Comparison of ENCODE assay signal across 18 cellular contexts in the genomic region with DNA sequence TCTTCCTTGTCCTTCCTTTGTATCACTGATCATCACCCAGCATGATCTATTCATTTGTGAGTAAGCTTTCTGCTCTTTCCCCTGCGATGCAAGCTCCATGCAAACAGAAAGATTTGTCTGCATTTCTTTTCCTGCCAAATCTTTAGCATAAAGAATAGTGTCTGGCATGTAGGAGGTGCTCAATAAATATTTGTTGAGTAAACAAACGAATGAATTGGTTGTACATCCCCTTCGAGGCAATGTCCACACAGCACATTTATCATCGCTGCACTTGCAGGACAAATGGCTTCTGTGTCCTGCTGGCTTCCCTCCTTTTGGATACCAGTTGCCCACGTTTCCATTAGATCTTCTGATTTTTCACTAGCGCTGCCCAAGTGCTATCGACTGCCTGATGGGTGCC.
DNase-seq lines count a peak whose midpoint lies in the region; ATAC-seq and TF ChIP-seq lines count a peak whose summit lies in the region.
"Had no signal": no experiment of that assay in that cellular context is flagged by ENCODE, and none has a peak within 500 bp of the region (broad histone marks: within the 10 kb centered on the region; RNA-seq: fewer than 3 reads in every experiment).

No MANE protein-coding gene starts in this region.

- ATAC-seq in GM19455 (IDR thresholded peaks at IDR 0.05; ENCODE audit: unreplicated experiment) = no peak

- peak overlapping the region; percentile 2 for H3K27ac Mint-ChIP-seq in progenitor cell of endocrine pancreas
- H3K27ac Mint-ChIP-seq: CD14-positive monocyte, HFFc6 had no signal

- H3K4me3 Mint-ChIP-seq in progenitor cell of endocrine pancreas (ENCODE audit: low read depth) = no peak overlapping the region
- H3K4me3 Mint-ChIP-seq: CD14-positive monocyte, HFFc6 had no signal

- peaks cover 42% of the 10 kb centered on the region for H3K27me3 Mint-ChIP-seq in progenitor cell of endocrine pancreas

- peak; percentile 2 for DNase-seq in NCI-H2196 (lab: John Stamatoyannopoulos, UW; ENCODE audit: unreplicated experiment)
- DNase-seq in NCI-H2196 treated with DMSO at 0.1 percent for 48 hours (lab: John Stamatoyannopoulos, UW; ENCODE audit: unreplicated experiment) = no peak
- DNase-seq in LNCaP clone FGC (ENCODE audit: low read depth) = peak; percentile 82
- peak; percentile 1 for DNase-seq in NCI-H774 (lab: John Stamatoyannopoulos, UW)
- DNase-seq in progenitor cell of endocrine pancreas (ENCODE audit: low spot score, unreplicated experiment) = no peak
- DNase-seq in cerebellum (ENCODE audit: low spot score) = no peak
- DNase-seq: 8988T, DMS79, HFFc6, KBM-7, NCI-H1105, NCI-H2029 treated with DMSO at 0.1 percent for 48 hours, NCI-H2171, NCI-H524, SK-N-SH, T-helper 2 cell had no signal

- H3K36me3 Mint-ChIP-seq in progenitor cell of endocrine pancreas (ENCODE audit: insufficient read depth) = no peaks in the 10 kb centered on the region
- H3K36me3 Mint-ChIP-seq: CD14-positive monocyte had no signal

- H3K4me3 ChIP-seq in LNCaP clone FGC (ENCODE audit: low read depth, low read length) = no peak overlapping the region

- no peak for TF ChIP-seq CTCF in LNCaP clone FGC (IDR thresholded peaks at IDR 0.05; ENCODE audit: control insufficient read depth, extremely low read depth, insufficient read depth)
- no peak for TF ChIP-seq CTCF in progenitor cell of endocrine pancreas (IDR thresholded peaks at IDR 0.05; ENCODE audit: unreplicated experiment)

- H3K4me1 Mint-ChIP-seq in progenitor cell of endocrine pancreas (ENCODE audit: low read depth) = peaks cover 12% of the 10 kb centered on the region
- H3K4me1 Mint-ChIP-seq: CD14-positive monocyte had no signal

- H3K9me3 Mint-ChIP-seq in progenitor cell of endocrine pancreas (ENCODE audit: low read depth) = no peaks in the 10 kb centered on the region

Comparison
In these comparisons a context has a peak if more than half of its experiments do, and no peak if none do; other contexts are left out.
1. DNase-seq: peak in NCI-H2196 (single experiment), LNCaP clone FGC (single experiment) and NCI-H774 (single experiment); none in NCI-H2196 treated with DMSO at 0.1 percent for 48 hours (single experiment), progenitor cell of endocrine pancreas (single experiment) and cerebellum (single experiment).